ENCODE assay signal across 20 cellular contexts in genomic region chr7:42833411-42833810, GRCh38.
"Had no signal": no experiment of that assay in that cellular context is flagged by ENCODE, and none has a peak within 500 bp of the region (broad histone marks: within the 10 kb centered on the region; RNA-seq: fewer than 3 reads in every experiment).

No MANE protein-coding gene starts in this region.

- H3K4me1 Mint-ChIP-seq: activated naive CD8-positive, alpha-beta T cell treated with anti-CD3 and anti-CD28 coated beads, Interleukin-2, amount 50 U/mL, for 24 hours; stimulated activated memory B cell treated with anti-CD40 and anti-IgM and Interleukin-4, amounts not matched to agents 10 μg/mL and 1 μg/mL and 100 μg/mL, for 72 hours had no signal

- H3K9me3 ChIP-seq: ovary, spleen, thoracic aorta had no signal

- H3K4me2 ChIP-seq: neural progenitor cell had no signal

- FAIRE-seq: frontal cortex, TTC549 had no signal

- H3K27ac ChIP-seq: neural progenitor cell, ovary, spleen, thoracic aorta had no signal

- H3K4me1 ChIP-seq: neural progenitor cell had no signal

- H3K36me3 Mint-ChIP-seq: activated CD4-positive, alpha-beta memory T cell treated with anti-CD3 and anti-CD28 coated beads for 36 hours; neural progenitor cell; stimulated activated memory B cell treated with anti-CD40 and anti-IgM and Interleukin-4, amounts not matched to agents 10 μg/mL and 1 μg/mL and 100 μg/mL, for 72 hours had no signal

- H2AFZ ChIP-seq: neural progenitor cell had no signal

- H3K27ac Mint-ChIP-seq: activated CD4-positive, alpha-beta memory T cell treated with anti-CD3 and anti-CD28 coated beads for 36 hours; activated naive CD4-positive, alpha-beta T cell treated with anti-CD3 and anti-CD28 coated beads for 36 hours; activated naive CD8-positive, alpha-beta T cell treated with anti-CD3 and anti-CD28 coated beads, Interleukin-2, amount 50 U/mL, for 24 hours; activated T-helper 2 cell treated with anti-CD3 and anti-CD28 coated beads, Interferon-gamma antibody, Interleukin-2, Interleukin-4, amounts not matched to agents 10 μg/mL and 5 μg/mL and 100 μg/mL, durations not matched to agents 14 hours and 24 hours and 36 hours; neural progenitor cell; stimulated activated memory B cell treated with anti-CD40 and anti-IgM and Interleukin-4, amounts not matched to agents 10 μg/mL and 1 μg/mL and 100 μg/mL, for 72 hours; T-helper 2 cell treated with Interferon-gamma antibody and Interleukin-4, amounts not matched to agents 5 μg/mL and 100 μg/mL, for 36 hours; WTC11 had no signal

- ATAC-seq: activated naive CD8-positive, alpha-beta T cell treated with anti-CD3 and anti-CD28 coated beads, Interleukin-2, amount 50 U/mL, for 24 hours; stimulated activated memory B cell treated with anti-CD40 and anti-IgM and Interleukin-4, amounts not matched to agents 10 μg/mL and 1 μg/mL and 100 μg/mL, for 72 hours; WTC11 had no signal

- H3K27me3 ChIP-seq: neural progenitor cell, ovary had no signal

- H3K4me3 ChIP-seq: neural progenitor cell, ovary, spleen, thoracic aorta had no signal

- H3K9me3 Mint-ChIP-seq: activated CD4-positive, alpha-beta memory T cell treated with anti-CD3 and anti-CD28 coated beads for 36 hours; activated naive CD4-positive, alpha-beta T cell treated with anti-CD3 and anti-CD28 coated beads for 36 hours; activated naive CD8-positive, alpha-beta T cell treated with anti-CD3 and anti-CD28 coated beads, Interleukin-2, amount 50 U/mL, for 24 hours; activated T-helper 2 cell treated with anti-CD3 and anti-CD28 coated beads, Interferon-gamma antibody, Interleukin-2, Interleukin-4, amounts not matched to agents 10 μg/mL and 5 μg/mL and 100 μg/mL, durations not matched to agents 14 hours and 24 hours and 36 hours; neural progenitor cell; stimulated activated memory B cell treated with anti-CD40 and anti-IgM and Interleukin-4, amounts not matched to agents 10 μg/mL and 1 μg/mL and 100 μg/mL, for 72 hours; T-helper 2 cell treated with Interferon-gamma antibody and Interleukin-4, amounts not matched to agents 5 μg/mL and 100 μg/mL, for 36 hours had no signal

- H3K4me3 Mint-ChIP-seq: activated CD4-positive, alpha-beta memory T cell treated with anti-CD3 and anti-CD28 coated beads for 36 hours; activated naive CD4-positive, alpha-beta T cell treated with anti-CD3 and anti-CD28 coated beads for 36 hours; activated naive CD8-positive, alpha-beta T cell treated with anti-CD3 and anti-CD28 coated beads, Interleukin-2, amount 50 U/mL, for 24 hours; neural progenitor cell; stimulated activated memory B cell treated with anti-CD40 and anti-IgM and Interleukin-4, amounts not matched to agents 10 μg/mL and 1 μg/mL and 100 μg/mL, for 72 hours; T-helper 2 cell treated with Interferon-gamma antibody and Interleukin-4, amounts not matched to agents 5 μg/mL and 100 μg/mL, for 36 hours; WTC11 had no signal

- H3K36me3 ChIP-seq: neural progenitor cell, ovary, spleen, thoracic aorta had no signal

- H3K9ac ChIP-seq: neural progenitor cell had no signal

- DNase-seq: activated CD4-positive, alpha-beta memory T cell treated with anti-CD3 and anti-CD28 coated beads for 36 hours; activated CD4-positive, alpha-beta T cell treated with anti-CD3 and anti-CD28 coated beads for 4 hours; activated naive CD4-positive, alpha-beta T cell treated with anti-CD3 and anti-CD28 coated beads for 36 hours; activated naive CD8-positive, alpha-beta T cell treated with anti-CD3 and anti-CD28 coated beads, Interleukin-2, amount 50 U/mL, for 24 hours; activated T-cell treated with anti-CD3 and anti-CD28 coated beads, Interleukin-2, amount 50 U/mL, for 1 hour; aorta; effector CD4-positive, alpha-beta T cell; hypothalamus; islet precursor cell; ovary; spleen; stimulated activated CD4-positive, alpha-beta T cell treated with anti-CD3 and anti-CD28 coated beads, Interleukin-4, amount 100 ng/mL, for 4 hours had no signal
